Comparison of ENCODE assay signal across 14 cellular contexts in genomic region chr6:89950879-89951391, GRCh38. TPM values are rescaled to one million over a fixed set of nuclear protein-coding genes. Genes with fewer than 3 reads are reported as not detected.
A peak's percentile ranks its signal among the peaks of the same experiment; 100 is the strongest.
DNase-seq lines count a peak whose midpoint lies in the region; ATAC-seq and TF ChIP-seq lines count a peak whose summit lies in the region.
"Had no signal": no experiment of that assay in that cellular context is flagged by ENCODE, and none has a peak within 500 bp of the region (broad histone marks: within the 10 kb centered on the region; RNA-seq: fewer than 3 reads in every experiment).

No MANE protein-coding gene starts in this region.

- CTCF ChIA-PET in CD4-positive, alpha-beta memory T cell (lab: Charles Lee; ENCODE audit: partially characterized antibody): interaction anchor here (0.7 to 4.5 kb wide), 3 partner anchors 11 to 528 kb away, joined by 3 to 31 read pairs (median 16); no protein-coding TSS in a partner anchor

- peak overlapping the region in 4 of 7 donors; percentile 7 to 88 (median 36) for H3K27ac Mint-ChIP-seq in CD4-positive, alpha-beta memory T cell
- H3K27ac Mint-ChIP-seq in naive B cell (peak overlapping the region; percentile 24 to 95 (median 88)), chondrocyte (ENCODE audit: unreplicated experiment) (no peak overlapping the region)

- H3K27ac ChIP-seq in CD4-positive, alpha-beta memory T cell (ENCODE audit: low read depth, low read length): no peak overlapping the region
- H3K27ac ChIP-seq in angular gyrus (ENCODE audit: low read depth, low read length): peak overlapping the region; percentile 69
- H3K27ac ChIP-seq: SK-N-MC, thyroid gland had no signal

- intact Hi-C loops in CD4-positive, alpha-beta memory T cell (cut with micrococcal nuclease): no loop called here

- H3K4me1 Mint-ChIP-seq in CD4-positive, alpha-beta memory T cell: peaks cover 44 to 67% (median 48%) of the 10 kb centered on the region in 4 donors
- H3K4me1 Mint-ChIP-seq in naive B cell (peaks cover 39 to 51% (median 46%) of the 10 kb centered on the region in 3 donors), chondrocyte (ENCODE audit: low read depth) (no peaks in the 10 kb centered on the region)

- ATAC-seq in naive B cell (ENCODE audit: low read depth in 2 of 2) (no peak), GM21529 (IDR thresholded peaks at IDR 0.05; ENCODE audit: unreplicated experiment) (no peak), HG03460 (IDR thresholded peaks at IDR 0.05; ENCODE audit: unreplicated experiment) (no peak)

- POLR2A ChIA-PET in CD4-positive, alpha-beta memory T cell (lab: Charles Lee; ENCODE audit: partially characterized antibody): no interaction called here

- H3K9me3 Mint-ChIP-seq in CD4-positive, alpha-beta memory T cell: no peaks in the 10 kb centered on the region
- H3K9me3 Mint-ChIP-seq in naive B cell (no peaks in the 10 kb centered on the region), chondrocyte (ENCODE audit: low read depth) (no peaks in the 10 kb centered on the region)

- no peaks in the 10 kb centered on the region for H3K9me3 ChIP-seq in CD4-positive, alpha-beta memory T cell (ENCODE audit: control insufficient read depth in 1 of 2, low read length in 2 of 2)
- H3K9me3 ChIP-seq: thyroid gland had no signal

- no peak overlapping the region for H3K4me3 ChIP-seq in CD4-positive, alpha-beta memory T cell (ENCODE audit: low read length in 2 of 2)
- H3K4me3 ChIP-seq: SK-N-MC, thyroid gland had no signal

- H3K4me1 ChIP-seq in CD4-positive, alpha-beta memory T cell (ENCODE audit: insufficient read depth, low read length): peaks cover 48% of the 10 kb centered on the region
- H3K4me1 ChIP-seq: thyroid gland had no signal

- peaks cover 8% of the 10 kb centered on the region for H3K36me3 ChIP-seq in CD4-positive, alpha-beta memory T cell (ENCODE audit: insufficient read depth, low read length)
- H3K36me3 ChIP-seq: thyroid gland had no signal

- no peak for DNase-seq in CD4-positive, alpha-beta memory T cell
- peak; percentile 22 for DNase-seq in NOMO-1 treated with dmso at 0.1 percent for 144 hours (lab: John Stamatoyannopoulos, UW; ENCODE audit: unreplicated experiment)
- DNase-seq in naive B cell: no peak
- DNase-seq in activated CD8-positive, alpha-beta memory T cell treated with anti-CD3 and anti-CD28 coated beads, Interleukin-2, amount 50 U/mL, for 48 hours: no peak
- no peak for DNase-seq in chondrocyte (ENCODE audit: low spot score)
- DNase-seq: central memory CD4-positive, alpha-beta T cell; stimulated activated CD4-positive, alpha-beta T cell treated with anti-CD3 and anti-CD28 coated beads, Interleukin-4, amount 100 ng/mL, for 4 hours had no signal

- H3K27me3 ChIP-seq in CD4-positive, alpha-beta memory T cell (ENCODE audit: insufficient read depth, low read length): no peaks in the 10 kb centered on the region
- H3K27me3 ChIP-seq: thyroid gland had no signal

- H3K27me3 Mint-ChIP-seq in CD4-positive, alpha-beta memory T cell: no peaks in the 10 kb centered on the region
- H3K27me3 Mint-ChIP-seq in naive B cell: no peaks in the 10 kb centered on the region
- H3K27me3 Mint-ChIP-seq in chondrocyte (ENCODE audit: low read depth): no peaks in the 10 kb centered on the region

- H3K36me3 Mint-ChIP-seq in CD4-positive, alpha-beta memory T cell: peaks cover 33 to 38% of the 10 kb centered on the region in 2 donors
- H3K36me3 Mint-ChIP-seq in naive B cell (peaks cover 24 to 35% of the 10 kb centered on the region in 2 donors), chondrocyte (ENCODE audit: low read depth) (peaks cover 8% of the 10 kb centered on the region)

- H3K4me3 Mint-ChIP-seq in CD4-positive, alpha-beta memory T cell: no peak overlapping the region
- H3K4me3 Mint-ChIP-seq in naive B cell (peak overlapping the region in 3 of 8 donors; percentile 8 to 75 (median 27)), chondrocyte (ENCODE audit: unreplicated experiment) (no peak overlapping the region)

- no peak for TF ChIP-seq CTCF in chondrocyte (IDR thresholded peaks at IDR 0.05)

RNA-seq across cellular contexts. Expression of gene GJA10, which starts 56.7 kb away (rescaled TPM):
- not detected for total RNA-seq in CD4-positive, alpha-beta memory T cell
- not detected for polyA plus RNA-seq in CD4-positive, alpha-beta memory T cell
- not detected for polyA plus RNA-seq in naive B cell (ENCODE audit: low read depth in 6 of 6)
- total RNA-seq in chondrocyte: not detected in 3 replicates
- total RNA-seq: H4, IMR-90, thyroid gland had no signal
- polyA plus RNA-seq: IMR-90 had no signal
